In the genomic region with DNA sequence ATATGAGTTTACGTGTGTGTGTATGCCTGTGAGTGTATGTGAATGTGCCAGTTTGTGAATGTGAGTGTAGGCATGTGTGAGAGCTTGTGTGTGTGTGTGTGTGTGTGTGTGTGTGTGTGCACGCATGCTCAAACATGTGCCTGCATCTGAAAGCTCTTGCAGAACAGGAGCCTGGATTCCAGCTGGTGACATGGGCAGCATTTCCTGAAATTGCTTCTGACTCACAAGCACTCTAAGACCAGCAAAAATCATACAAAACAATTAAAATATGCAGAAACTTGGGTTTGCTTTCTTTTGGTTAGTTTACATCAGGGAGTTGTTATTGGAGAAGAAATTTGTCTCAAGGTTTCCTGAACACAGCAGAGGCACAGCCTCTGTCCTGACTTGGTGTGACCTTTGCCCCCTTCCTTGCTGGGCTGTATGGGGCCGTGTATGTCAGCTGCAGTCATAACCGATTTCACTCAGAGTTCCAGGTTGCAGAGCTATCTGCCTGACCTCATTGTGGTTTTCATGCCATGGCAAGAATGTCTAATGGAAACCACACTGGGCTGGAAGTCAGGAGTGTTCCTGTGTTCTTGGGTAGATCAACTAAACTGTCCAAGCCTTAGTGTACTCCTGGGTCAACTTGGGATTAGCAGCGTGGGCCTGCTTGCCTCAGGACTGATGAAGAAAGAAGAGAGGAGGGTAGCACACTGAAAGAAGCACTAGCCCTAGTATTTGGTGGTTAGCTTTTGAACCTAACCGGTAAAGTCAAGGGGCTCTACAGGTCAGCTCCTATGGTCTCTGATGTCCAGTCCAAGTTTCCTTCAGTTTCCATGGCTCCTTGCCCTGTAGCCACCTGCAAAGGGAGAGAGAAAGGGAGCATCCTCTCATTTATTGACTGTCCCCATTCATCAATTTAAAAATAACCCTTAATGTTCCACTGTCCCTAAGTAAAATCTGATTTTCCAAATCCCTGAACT, we compare ENCODE assay signal across 9 cellular contexts.
A peak's percentile ranks its signal among the peaks of the same experiment; 100 is the strongest.
DNase-seq lines count a peak whose midpoint lies in the region; ATAC-seq, FAIRE-seq and TF ChIP-seq lines count a peak whose summit lies in the region.
"Had no signal": no experiment of that assay in that cellular context is flagged by ENCODE, and none has a peak within 500 bp of the region (broad histone marks: within the 10 kb centered on the region; RNA-seq: fewer than 3 reads in every experiment).

No MANE protein-coding gene starts in this region.

- peaks cover 24% of the 10 kb centered on the region for H3K4me1 Mint-ChIP-seq in brain

- no peaks in the 10 kb centered on the region for H3K36me3 Mint-ChIP-seq in brain

- DNase-seq in HTR-8/SVneo (ENCODE audit: insufficient read length, low spot score) (peak; percentile 67), keratinocyte (ENCODE audit: low read depth, low spot score) (peak; percentile 76), upper lobe of right lung (no peak), SHP77 treated with DMSO at 0.1 percent for 48 hours (lab: John Stamatoyannopoulos, UW) (no peak), activated gamma-delta T cell treated with Interleukin-2 at 50 U/mL for 16 hours (no peak)
- DNase-seq in activated CD8-positive, alpha-beta memory T cell treated with anti-CD3 and anti-CD28 coated beads, Interleukin-2, amount 50 U/mL, for 4 hours: no peak
- DNase-seq: activated CD8-positive, alpha-beta T cell treated with anti-CD3 and anti-CD28 coated beads, Interleukin-2, amount 10 ng/mL, durations not matched to agents 7 days and 5 days; NCI-H526 treated with DMSO at 0.1 percent for 48 hours had no signal

- no peak overlapping the region for H2AFZ ChIP-seq in keratinocyte (ENCODE audit: control insufficient read depth, low read length)

- intact Hi-C loops in upper lobe of right lung (cut with DNase I): no loop called here

- H3K27me3 ChIP-seq in keratinocyte (ENCODE audit: control insufficient read depth, extremely low read depth, insufficient read depth, low read length) (no peaks in the 10 kb centered on the region), upper lobe of right lung (no peaks in the 10 kb centered on the region)

- H3K4me3 ChIP-seq in keratinocyte (ENCODE audit: control insufficient read depth in 2 of 3, extremely low read depth in 1 of 3, insufficient read depth in 2 of 3, low read depth in 1 of 3, low read length in 3 of 3) (no peak overlapping the region), upper lobe of right lung (no peak overlapping the region)

- dilution Hi-C loops in keratinocyte (cut with MboI; ENCODE audit: extremely low pct_ligation_motif_present, low sequenced_read_pairs): no loop called here

- H3K9ac ChIP-seq in keratinocyte (ENCODE audit: control insufficient read depth, extremely low read depth, insufficient read depth, low read length): no peak overlapping the region

- ATAC-seq in upper lobe of right lung: peak; percentile 50
- ATAC-seq: activated CD8-positive, alpha-beta T cell treated with anti-CD3 and anti-CD28 coated beads, Interleukin-2, amount 10 ng/mL, durations not matched to agents 7 days and 5 days had no signal

- H3K36me3 ChIP-seq in keratinocyte (ENCODE audit: control insufficient read depth in 2 of 2, extremely low read depth in 1 of 2, insufficient read depth in 2 of 2, low read length in 2 of 2) (no peaks in the 10 kb centered on the region), upper lobe of right lung (no peaks in the 10 kb centered on the region)

- H3K4me1 ChIP-seq in keratinocyte (ENCODE audit: control insufficient read depth, extremely low read depth, insufficient read depth, low read length) (peaks cover 33% of the 10 kb centered on the region), upper lobe of right lung (no peaks in the 10 kb centered on the region)

- peaks cover 4 to 18% (median 6%) of the 10 kb centered on the region in 5 experiments for H3K9me3 Mint-ChIP-seq in brain

- H3K27ac Mint-ChIP-seq in brain: peak overlapping the region in 3 of 5 experiments; percentile 8 to 43 (median 36)
- H3K27ac Mint-ChIP-seq: activated CD8-positive, alpha-beta T cell treated with anti-CD3 and anti-CD28 coated beads, Interleukin-2, amount 10 ng/mL, durations not matched to agents 7 days and 5 days had no signal

- no peaks in the 10 kb centered on the region for H4K20me1 ChIP-seq in keratinocyte (ENCODE audit: control insufficient read depth, extremely low read depth, insufficient read depth, low read length)

- no peaks in the 10 kb centered on the region for H3K27me3 Mint-ChIP-seq in brain

- no peak for TF ChIP-seq CTCF in brain (conservative IDR thresholded peaks at IDR 0.05)
- no peak for TF ChIP-seq CTCF in keratinocyte (optimal IDR thresholded peaks at IDR 0.05 in 1 of 3, IDR thresholded peaks at IDR 0.05 in 1 of 3, conservative IDR thresholded peaks at IDR 0.05 in 1 of 3; ENCODE audit: extremely low read depth in 1 of 3, insufficient read depth in 2 of 3, low read length in 3 of 3)
- TF ChIP-seq CTCF in upper lobe of right lung (IDR thresholded peaks at IDR 0.05): no peak

- peak overlapping the region; percentile 30 for H3K27ac ChIP-seq in keratinocyte (ENCODE audit: control insufficient read depth, insufficient read depth, low read length)
- no peak overlapping the region for H3K27ac ChIP-seq in upper lobe of right lung

- H3K4me2 ChIP-seq in keratinocyte (ENCODE audit: control insufficient read depth, extremely low read depth, insufficient read depth, low read depth, low read length): peak overlapping the region; percentile 50

- H3K9me1 ChIP-seq in keratinocyte (ENCODE audit: control insufficient read depth, extremely low read depth, insufficient read depth, low read length): no peaks in the 10 kb centered on the region

- no peak overlapping the region for H3K4me3 Mint-ChIP-seq in brain
- H3K4me3 Mint-ChIP-seq: activated CD8-positive, alpha-beta T cell treated with anti-CD3 and anti-CD28 coated beads, Interleukin-2, amount 10 ng/mL, durations not matched to agents 7 days and 5 days had no signal

- FAIRE-seq in HTR-8/SVneo (lab: Jason Lieb, UNC) (peak; percentile 65), keratinocyte (lab: Jason Lieb, UNC) (peak; percentile 89)

- H3K9me3 ChIP-seq in keratinocyte (ENCODE audit: control insufficient read depth, low read depth, low read length): no peaks in the 10 kb centered on the region
- no peaks in the 10 kb centered on the region for H3K9me3 ChIP-seq in upper lobe of right lung

- H3K79me2 ChIP-seq in keratinocyte (ENCODE audit: control insufficient read depth, insufficient read depth, low read length): no peaks in the 10 kb centered on the region

Comparison
In these comparisons a context has a peak if more than half of its experiments do, and no peak if none do; other contexts are left out.
1. DNase-seq: peak in HTR-8/SVneo (single experiment) and keratinocyte (single experiment); none in upper lobe of right lung (single experiment), activated CD8-positive, alpha-beta memory T cell treated with anti-CD3 and anti-CD28 coated beads, Interleukin-2, amount 50 U/mL, for 4 hours (single experiment), SHP77 treated with DMSO at 0.1 percent for 48 hours (single experiment) and activated gamma-delta T cell treated with Interleukin-2 at 50 U/mL for 16 hours (single experiment).